ENCODE assay signal across 1 cellular context in the genomic region with DNA sequence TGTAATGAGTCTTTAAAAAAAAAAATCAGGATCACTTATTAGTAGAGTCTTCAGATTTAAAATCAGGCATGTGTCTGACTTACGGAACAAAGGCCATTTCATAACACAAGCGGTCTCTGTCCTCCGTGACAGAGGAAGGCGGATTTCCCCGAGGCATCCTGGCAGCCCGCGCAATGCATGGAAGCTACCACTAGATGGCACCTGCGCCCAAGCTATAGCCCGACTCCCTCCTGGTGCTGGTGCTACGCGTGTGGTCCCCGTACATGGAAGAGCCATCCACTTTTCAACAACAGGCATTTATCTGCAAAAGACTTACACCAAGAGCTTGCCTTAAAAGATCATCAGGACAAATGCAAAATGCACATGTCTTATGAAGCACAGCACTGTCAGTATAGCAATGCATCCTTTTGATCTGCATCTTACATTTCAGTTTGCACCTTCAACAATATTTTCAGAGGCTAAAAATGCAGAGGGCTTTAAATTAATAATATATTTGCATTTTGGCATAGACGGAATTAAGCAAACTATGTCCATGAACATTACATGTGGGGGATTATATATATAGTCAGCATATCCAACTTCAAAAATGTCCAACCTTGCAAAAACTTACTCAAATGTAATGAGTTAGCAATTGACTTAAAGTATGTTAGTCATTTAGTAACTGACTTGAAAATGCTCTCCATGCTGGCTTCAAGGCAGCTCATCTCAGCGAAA.
TF ChIP-seq lines count a peak whose summit lies in the region.

No MANE protein-coding gene starts in this region.

TF ChIP-seq in GM12878, 131 proteins besides CTCF, POLR2A, EP300 and RAD21 (continued from another document and continues in another):
- TF ChIP-seq, protein P1, sequence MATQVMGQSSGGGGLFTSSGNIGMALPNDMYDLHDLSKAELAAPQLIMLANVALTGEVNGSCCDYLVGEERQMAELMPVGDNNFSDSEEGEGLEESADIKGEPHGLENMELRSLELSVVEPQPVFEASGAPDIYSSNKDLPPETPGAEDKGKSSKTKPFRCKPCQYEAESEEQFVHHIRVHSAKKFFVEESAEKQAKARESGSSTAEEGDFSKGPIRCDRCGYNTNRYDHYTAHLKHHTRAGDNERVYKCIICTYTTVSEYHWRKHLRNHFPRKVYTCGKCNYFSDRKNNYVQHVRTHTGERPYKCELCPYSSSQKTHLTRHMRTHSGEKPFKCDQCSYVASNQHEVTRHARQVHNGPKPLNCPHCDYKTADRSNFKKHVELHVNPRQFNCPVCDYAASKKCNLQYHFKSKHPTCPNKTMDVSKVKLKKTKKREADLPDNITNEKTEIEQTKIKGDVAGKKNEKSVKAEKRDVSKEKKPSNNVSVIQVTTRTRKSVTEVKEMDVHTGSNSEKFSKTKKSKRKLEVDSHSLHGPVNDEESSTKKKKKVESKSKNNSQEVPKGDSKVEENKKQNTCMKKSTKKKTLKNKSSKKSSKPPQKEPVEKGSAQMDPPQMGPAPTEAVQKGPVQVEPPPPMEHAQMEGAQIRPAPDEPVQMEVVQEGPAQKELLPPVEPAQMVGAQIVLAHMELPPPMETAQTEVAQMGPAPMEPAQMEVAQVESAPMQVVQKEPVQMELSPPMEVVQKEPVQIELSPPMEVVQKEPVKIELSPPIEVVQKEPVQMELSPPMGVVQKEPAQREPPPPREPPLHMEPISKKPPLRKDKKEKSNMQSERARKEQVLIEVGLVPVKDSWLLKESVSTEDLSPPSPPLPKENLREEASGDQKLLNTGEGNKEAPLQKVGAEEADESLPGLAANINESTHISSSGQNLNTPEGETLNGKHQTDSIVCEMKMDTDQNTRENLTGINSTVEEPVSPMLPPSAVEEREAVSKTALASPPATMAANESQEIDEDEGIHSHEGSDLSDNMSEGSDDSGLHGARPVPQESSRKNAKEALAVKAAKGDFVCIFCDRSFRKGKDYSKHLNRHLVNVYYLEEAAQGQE (IDR thresholded peaks at IDR 0.05; ENCODE audit: low read depth, low read length) = no peak
- TF ChIP-seq TAF1 (IDR thresholded peaks at IDR 0.05; ENCODE audit: borderline replicate concordance, low read depth, low read length) (no peak), SMAD5 (IDR thresholded peaks at IDR 0.05; ENCODE audit: low read depth) (no peak), IRF4 (IDR thresholded peaks at IDR 0.05; ENCODE audit: low read depth, low read length) (peak; percentile 60; the same call in 1 of the 2 replicates), HCFC1 (IDR thresholded peaks at IDR 0.05; ENCODE audit: low read length) (no peak), SREBF1 (IDR thresholded peaks at IDR 0.05; ENCODE audit: low read length) (no peak), RELA (IDR thresholded peaks at IDR 0.05; ENCODE audit: borderline replicate concordance, partially characterized antibody) (peak; percentile 19), GATAD2B (conservative IDR thresholded peaks at IDR 0.05; ENCODE audit: low read depth) (no peak), SUZ12 (IDR thresholded peaks at IDR 0.05; ENCODE audit: unreplicated experiment) (no peak), BCL11A (IDR thresholded peaks at IDR 0.05; ENCODE audit: low read depth, low read length) (no peak), YY1 (IDR thresholded peaks at IDR 0.05; ENCODE audit: low read depth, low read length) (peak; percentile 71), POLR2AphosphoS2 (IDR thresholded peaks at IDR 0.05; ENCODE audit: low read depth, low read length) (no peak), ZNF24 (IDR thresholded peaks at IDR 0.05) (no peak), CBX5 (IDR thresholded peaks at IDR 0.05; ENCODE audit: low read depth) (no peak), CREB1 (IDR thresholded peaks at IDR 0.05; ENCODE audit: low read depth) (no peak), SMC3 (IDR thresholded peaks at IDR 0.05; ENCODE audit: borderline replicate concordance, low read length) (peak; percentile 97), NRF1 (conservative IDR thresholded peaks at IDR 0.05; ENCODE audit: low read depth, low read length) (no peak), IKZF1 (conservative IDR thresholded peaks at IDR 0.05) (no peak), SMAD1 (IDR thresholded peaks at IDR 0.05; ENCODE audit: low read depth, partially characterized antibody) (no peak), NR2C1 (IDR thresholded peaks at IDR 0.05) (no peak), HDGF (IDR thresholded peaks at IDR 0.05) (no peak), BHLHE40 (IDR thresholded peaks at IDR 0.05; ENCODE audit: borderline replicate concordance in 1 of 2, low read depth in 2 of 2, low read length in 1 of 2) (0 out of 4 replicates have a peak, but pooled peaks of 1 of the 2 experiments have one; percentile 23), RAD51 (IDR thresholded peaks at IDR 0.05) (no peak), POLR2AphosphoS5 (IDR thresholded peaks at IDR 0.05; ENCODE audit: low read length) (no peak), STAT1 (conservative IDR thresholded peaks at IDR 0.05) (no peak), ZNF384 (IDR thresholded peaks at IDR 0.05; ENCODE audit: borderline replicate concordance, low read depth, low read length) (no peak), GABPA (IDR thresholded peaks at IDR 0.05; ENCODE audit: low read depth) (no peak), TCF12 (IDR thresholded peaks at IDR 0.05; ENCODE audit: low read depth, low read length) (no peak), HDAC2 (IDR thresholded peaks at IDR 0.05) (no peak), LARP7 (IDR thresholded peaks at IDR 0.05) (no peak), EGR1 (IDR thresholded peaks at IDR 0.05; ENCODE audit: borderline replicate concordance in 1 of 2, low read depth in 2 of 2, low read length in 2 of 2) (no peak), ZZZ3 (IDR thresholded peaks at IDR 0.05; ENCODE audit: control insufficient read depth, insufficient read length, low read depth) (no peak), FOXM1 (IDR thresholded peaks at IDR 0.05; ENCODE audit: low read depth, low read length) (peak; percentile 40; the same call in 1 of the 2 replicates)
- TF ChIP-seq, protein P2, sequence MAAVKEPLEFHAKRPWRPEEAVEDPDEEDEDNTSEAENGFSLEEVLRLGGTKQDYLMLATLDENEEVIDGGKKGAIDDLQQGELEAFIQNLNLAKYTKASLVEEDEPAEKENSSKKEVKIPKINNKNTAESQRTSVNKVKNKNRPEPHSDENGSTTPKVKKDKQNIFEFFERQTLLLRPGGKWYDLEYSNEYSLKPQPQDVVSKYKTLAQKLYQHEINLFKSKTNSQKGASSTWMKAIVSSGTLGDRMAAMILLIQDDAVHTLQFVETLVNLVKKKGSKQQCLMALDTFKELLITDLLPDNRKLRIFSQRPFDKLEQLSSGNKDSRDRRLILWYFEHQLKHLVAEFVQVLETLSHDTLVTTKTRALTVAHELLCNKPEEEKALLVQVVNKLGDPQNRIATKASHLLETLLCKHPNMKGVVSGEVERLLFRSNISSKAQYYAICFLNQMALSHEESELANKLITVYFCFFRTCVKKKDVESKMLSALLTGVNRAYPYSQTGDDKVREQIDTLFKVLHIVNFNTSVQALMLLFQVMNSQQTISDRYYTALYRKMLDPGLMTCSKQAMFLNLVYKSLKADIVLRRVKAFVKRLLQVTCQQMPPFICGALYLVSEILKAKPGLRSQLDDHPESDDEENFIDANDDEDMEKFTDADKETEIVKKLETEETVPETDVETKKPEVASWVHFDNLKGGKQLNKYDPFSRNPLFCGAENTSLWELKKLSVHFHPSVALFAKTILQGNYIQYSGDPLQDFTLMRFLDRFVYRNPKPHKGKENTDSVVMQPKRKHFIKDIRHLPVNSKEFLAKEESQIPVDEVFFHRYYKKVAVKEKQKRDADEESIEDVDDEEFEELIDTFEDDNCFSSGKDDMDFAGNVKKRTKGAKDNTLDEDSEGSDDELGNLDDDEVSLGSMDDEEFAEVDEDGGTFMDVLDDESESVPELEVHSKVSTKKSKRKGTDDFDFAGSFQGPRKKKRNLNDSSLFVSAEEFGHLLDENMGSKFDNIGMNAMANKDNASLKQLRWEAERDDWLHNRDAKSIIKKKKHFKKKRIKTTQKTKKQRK (IDR thresholded peaks at IDR 0.05; ENCODE audit: low read depth, low read length) = no peak
- TF ChIP-seq, protein P3, sequence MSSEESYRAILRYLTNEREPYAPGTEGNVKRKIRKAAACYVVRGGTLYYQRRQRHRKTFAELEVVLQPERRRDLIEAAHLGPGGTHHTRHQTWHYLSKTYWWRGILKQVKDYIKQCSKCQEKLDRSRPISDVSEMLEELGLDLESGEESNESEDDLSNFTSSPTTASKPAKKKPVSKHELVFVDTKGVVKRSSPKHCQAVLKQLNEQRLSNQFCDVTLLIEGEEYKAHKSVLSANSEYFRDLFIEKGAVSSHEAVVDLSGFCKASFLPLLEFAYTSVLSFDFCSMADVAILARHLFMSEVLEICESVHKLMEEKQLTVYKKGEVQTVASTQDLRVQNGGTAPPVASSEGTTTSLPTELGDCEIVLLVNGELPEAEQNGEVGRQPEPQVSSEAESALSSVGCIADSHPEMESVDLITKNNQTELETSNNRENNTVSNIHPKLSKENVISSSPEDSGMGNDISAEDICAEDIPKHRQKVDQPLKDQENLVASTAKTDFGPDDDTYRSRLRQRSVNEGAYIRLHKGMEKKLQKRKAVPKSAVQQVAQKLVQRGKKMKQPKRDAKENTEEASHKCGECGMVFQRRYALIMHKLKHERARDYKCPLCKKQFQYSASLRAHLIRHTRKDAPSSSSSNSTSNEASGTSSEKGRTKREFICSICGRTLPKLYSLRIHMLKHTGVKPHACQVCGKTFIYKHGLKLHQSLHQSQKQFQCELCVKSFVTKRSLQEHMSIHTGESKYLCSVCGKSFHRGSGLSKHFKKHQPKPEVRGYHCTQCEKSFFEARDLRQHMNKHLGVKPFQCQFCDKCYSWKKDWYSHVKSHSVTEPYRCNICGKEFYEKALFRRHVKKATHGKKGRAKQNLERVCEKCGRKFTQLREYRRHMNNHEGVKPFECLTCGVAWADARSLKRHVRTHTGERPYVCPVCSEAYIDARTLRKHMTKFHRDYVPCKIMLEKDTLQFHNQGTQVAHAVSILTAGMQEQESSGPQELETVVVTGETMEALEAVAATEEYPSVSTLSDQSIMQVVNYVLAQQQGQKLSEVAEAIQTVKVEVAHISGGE (CRISPR knock-in tag; IDR thresholded peaks at IDR 0.05) = no peak
- TF ChIP-seq, protein P4, sequence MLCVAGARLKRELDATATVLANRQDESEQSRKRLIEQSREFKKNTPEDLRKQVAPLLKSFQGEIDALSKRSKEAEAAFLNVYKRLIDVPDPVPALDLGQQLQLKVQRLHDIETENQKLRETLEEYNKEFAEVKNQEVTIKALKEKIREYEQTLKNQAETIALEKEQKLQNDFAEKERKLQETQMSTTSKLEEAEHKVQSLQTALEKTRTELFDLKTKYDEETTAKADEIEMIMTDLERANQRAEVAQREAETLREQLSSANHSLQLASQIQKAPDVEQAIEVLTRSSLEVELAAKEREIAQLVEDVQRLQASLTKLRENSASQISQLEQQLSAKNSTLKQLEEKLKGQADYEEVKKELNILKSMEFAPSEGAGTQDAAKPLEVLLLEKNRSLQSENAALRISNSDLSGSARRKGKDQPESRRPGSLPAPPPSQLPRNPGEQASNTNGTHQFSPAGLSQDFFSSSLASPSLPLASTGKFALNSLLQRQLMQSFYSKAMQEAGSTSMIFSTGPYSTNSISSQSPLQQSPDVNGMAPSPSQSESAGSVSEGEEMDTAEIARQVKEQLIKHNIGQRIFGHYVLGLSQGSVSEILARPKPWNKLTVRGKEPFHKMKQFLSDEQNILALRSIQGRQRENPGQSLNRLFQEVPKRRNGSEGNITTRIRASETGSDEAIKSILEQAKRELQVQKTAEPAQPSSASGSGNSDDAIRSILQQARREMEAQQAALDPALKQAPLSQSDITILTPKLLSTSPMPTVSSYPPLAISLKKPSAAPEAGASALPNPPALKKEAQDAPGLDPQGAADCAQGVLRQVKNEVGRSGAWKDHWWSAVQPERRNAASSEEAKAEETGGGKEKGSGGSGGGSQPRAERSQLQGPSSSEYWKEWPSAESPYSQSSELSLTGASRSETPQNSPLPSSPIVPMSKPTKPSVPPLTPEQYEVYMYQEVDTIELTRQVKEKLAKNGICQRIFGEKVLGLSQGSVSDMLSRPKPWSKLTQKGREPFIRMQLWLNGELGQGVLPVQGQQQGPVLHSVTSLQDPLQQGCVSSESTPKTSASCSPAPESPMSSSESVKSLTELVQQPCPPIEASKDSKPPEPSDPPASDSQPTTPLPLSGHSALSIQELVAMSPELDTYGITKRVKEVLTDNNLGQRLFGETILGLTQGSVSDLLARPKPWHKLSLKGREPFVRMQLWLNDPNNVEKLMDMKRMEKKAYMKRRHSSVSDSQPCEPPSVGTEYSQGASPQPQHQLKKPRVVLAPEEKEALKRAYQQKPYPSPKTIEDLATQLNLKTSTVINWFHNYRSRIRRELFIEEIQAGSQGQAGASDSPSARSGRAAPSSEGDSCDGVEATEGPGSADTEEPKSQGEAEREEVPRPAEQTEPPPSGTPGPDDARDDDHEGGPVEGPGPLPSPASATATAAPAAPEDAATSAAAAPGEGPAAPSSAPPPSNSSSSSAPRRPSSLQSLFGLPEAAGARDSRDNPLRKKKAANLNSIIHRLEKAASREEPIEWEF (IDR thresholded peaks at IDR 0.05; ENCODE audit: insufficient replicate concordance, low read depth, low read length) = no peak
- TF ChIP-seq, protein P5, sequence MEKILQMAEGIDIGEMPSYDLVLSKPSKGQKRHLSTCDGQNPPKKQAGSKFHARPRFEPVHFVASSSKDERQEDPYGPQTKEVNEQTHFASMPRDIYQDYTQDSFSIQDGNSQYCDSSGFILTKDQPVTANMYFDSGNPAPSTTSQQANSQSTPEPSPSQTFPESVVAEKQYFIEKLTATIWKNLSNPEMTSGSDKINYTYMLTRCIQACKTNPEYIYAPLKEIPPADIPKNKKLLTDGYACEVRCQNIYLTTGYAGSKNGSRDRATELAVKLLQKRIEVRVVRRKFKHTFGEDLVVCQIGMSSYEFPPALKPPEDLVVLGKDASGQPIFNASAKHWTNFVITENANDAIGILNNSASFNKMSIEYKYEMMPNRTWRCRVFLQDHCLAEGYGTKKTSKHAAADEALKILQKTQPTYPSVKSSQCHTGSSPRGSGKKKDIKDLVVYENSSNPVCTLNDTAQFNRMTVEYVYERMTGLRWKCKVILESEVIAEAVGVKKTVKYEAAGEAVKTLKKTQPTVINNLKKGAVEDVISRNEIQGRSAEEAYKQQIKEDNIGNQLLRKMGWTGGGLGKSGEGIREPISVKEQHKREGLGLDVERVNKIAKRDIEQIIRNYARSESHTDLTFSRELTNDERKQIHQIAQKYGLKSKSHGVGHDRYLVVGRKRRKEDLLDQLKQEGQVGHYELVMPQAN (conservative IDR thresholded peaks at IDR 0.05) = no peak
- TF ChIP-seq, protein P6, sequence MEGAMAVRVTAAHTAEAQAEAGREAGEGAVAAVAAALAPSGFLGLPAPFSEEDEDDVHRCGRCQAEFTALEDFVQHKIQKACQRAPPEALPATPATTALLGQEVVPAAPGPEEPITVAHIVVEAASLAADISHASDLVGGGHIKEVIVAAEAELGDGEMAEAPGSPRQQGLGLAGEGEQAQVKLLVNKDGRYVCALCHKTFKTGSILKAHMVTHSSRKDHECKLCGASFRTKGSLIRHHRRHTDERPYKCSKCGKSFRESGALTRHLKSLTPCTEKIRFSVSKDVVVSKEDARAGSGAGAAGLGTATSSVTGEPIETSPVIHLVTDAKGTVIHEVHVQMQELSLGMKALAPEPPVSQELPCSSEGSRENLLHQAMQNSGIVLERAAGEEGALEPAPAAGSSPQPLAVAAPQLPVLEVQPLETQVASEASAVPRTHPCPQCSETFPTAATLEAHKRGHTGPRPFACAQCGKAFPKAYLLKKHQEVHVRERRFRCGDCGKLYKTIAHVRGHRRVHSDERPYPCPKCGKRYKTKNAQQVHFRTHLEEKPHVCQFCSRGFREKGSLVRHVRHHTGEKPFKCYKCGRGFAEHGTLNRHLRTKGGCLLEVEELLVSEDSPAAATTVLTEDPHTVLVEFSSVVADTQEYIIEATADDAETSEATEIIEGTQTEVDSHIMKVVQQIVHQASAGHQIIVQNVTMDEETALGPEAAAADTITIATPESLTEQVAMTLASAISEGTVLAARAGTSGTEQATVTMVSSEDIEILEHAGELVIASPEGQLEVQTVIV (IDR thresholded peaks at IDR 0.05; ENCODE audit: borderline replicate concordance, partially characterized antibody) = no peak
